8 cellular contexts compared by ENCODE assay signal in genomic region chr9:76394896-76395244, GRCh38. TPM values are rescaled to one million over a fixed set of nuclear protein-coding genes. Genes with fewer than 3 reads are reported as not detected.
DNase-seq lines count a peak whose midpoint lies in the region; ATAC-seq, FAIRE-seq and TF ChIP-seq lines count a peak whose summit lies in the region.

No MANE protein-coding gene starts in this region.

- H2AFZ ChIP-seq in OCI-LY1 (ENCODE audit: low read length): 0 out of 2 replicates have a peak overlapping the region, but pooled peaks have one; percentile 16
- peak overlapping the region; percentile 6 for H2AFZ ChIP-seq in trophoblast cell (ENCODE audit: insufficient read depth, low read length, poor library complexity)

- H4K8ac ChIP-seq in trophoblast cell (ENCODE audit: low read depth, low read length): peak overlapping the region; percentile 63

- H2AK5ac ChIP-seq in trophoblast cell (ENCODE audit: low read length): no peak overlapping the region

- peak overlapping the region; percentile 4 for H3K18ac ChIP-seq in trophoblast cell (ENCODE audit: low read length)

- ATAC-seq in GM19468 (IDR thresholded peaks at IDR 0.05; ENCODE audit: extremely low read depth, unreplicated experiment) (peak; percentile 33), HG03571 (IDR thresholded peaks at IDR 0.05; ENCODE audit: unreplicated experiment) (peak; percentile 42), Right ventricle myocardium inferior (peak; percentile 73)

- peaks cover 18% of the 10 kb centered on the region for H3K79me2 ChIP-seq in OCI-LY1 (ENCODE audit: insufficient read depth, low read length)
- H3K79me2 ChIP-seq in trophoblast cell (ENCODE audit: control insufficient read depth, insufficient read depth, low read length, poor library complexity): peaks cover 10% of the 10 kb centered on the region

- DNase-seq in D341Med (ENCODE audit: low spot score) (peak; percentile 54), Right ventricle myocardium inferior (ENCODE audit: missing footprints) (peak; percentile 67), trophoblast cell (peak; percentile 85 to 89), HTR-8/SVneo (ENCODE audit: insufficient read length, low spot score) (no peak)
- DNase-seq in activated naive CD4-positive, alpha-beta T cell treated with Interleukin-2 at 50 U/mL for 16 hours: peak; percentile 49

- intact Hi-C loops in Right ventricle myocardium inferior (cut with DNase I): no loop called here

- H3K36me3 ChIP-seq in OCI-LY1 (ENCODE audit: insufficient read depth, low read length) (peaks cover 28% of the 10 kb centered on the region), trophoblast cell (ENCODE audit: control insufficient read depth in 1 of 2, insufficient read depth in 2 of 2, low read length in 2 of 2) (peaks cover 3 to 5% of the 10 kb centered on the region in 2 experiments)

- H2BK5ac ChIP-seq in trophoblast cell (ENCODE audit: low read depth, low read length, poor library complexity): peak overlapping the region; percentile 86

- H3K9me2 ChIP-seq in OCI-LY1 (ENCODE audit: low read depth, low read length): no peaks in the 10 kb centered on the region

- H4K12ac ChIP-seq in trophoblast cell (ENCODE audit: low read depth, low read length): peak overlapping the region; percentile 74

- H3K4me3 ChIP-seq in OCI-LY1 (ENCODE audit: low read depth, low read length, poor library complexity, severe bottlenecking) (peak overlapping the region; percentile 83), trophoblast cell (ENCODE audit: low read depth, low read length) (peak overlapping the region; percentile 66)

- H3K23ac ChIP-seq in trophoblast cell (ENCODE audit: low read length): no peak overlapping the region

- no peaks in the 10 kb centered on the region for H4K20me1 ChIP-seq in OCI-LY1 (ENCODE audit: insufficient read depth, low read length)

- TF ChIP-seq CTCF in OCI-LY1 (IDR thresholded peaks at IDR 0.05; ENCODE audit: low read length): no peak

- H3K27ac ChIP-seq in OCI-LY1 (ENCODE audit: low read depth, low read length, poor library complexity, severe bottlenecking) (peak overlapping the region; percentile 78), trophoblast cell (ENCODE audit: low read depth, low read length) (peak overlapping the region; percentile 95)

- peaks cover 4% of the 10 kb centered on the region; the same call in 1 of the 2 replicates for H3K9me3 ChIP-seq in OCI-LY1 (ENCODE audit: low read length)
- no peaks in the 10 kb centered on the region for H3K9me3 ChIP-seq in trophoblast cell (ENCODE audit: insufficient read depth, low read depth, low read length)

- peak overlapping the region; percentile 60 for H2BK120ac ChIP-seq in trophoblast cell (ENCODE audit: insufficient read depth, low read length, poor library complexity)

- no peaks in the 10 kb centered on the region for H3F3A ChIP-seq in OCI-LY1 (ENCODE audit: insufficient read depth, low read length)

- H3K4ac ChIP-seq in trophoblast cell (ENCODE audit: low read depth, low read length): peak overlapping the region; percentile 11

- peak overlapping the region; percentile 78 for H3K4me2 ChIP-seq in OCI-LY1 (ENCODE audit: low read length)
- H3K4me2 ChIP-seq in trophoblast cell (ENCODE audit: low read length): peak overlapping the region; percentile 68

- H2BK12ac ChIP-seq in trophoblast cell (ENCODE audit: low read length): no peak overlapping the region

- H3K9ac ChIP-seq in OCI-LY1 (ENCODE audit: low read length) (peak overlapping the region; percentile 67), trophoblast cell (ENCODE audit: low read length) (peak overlapping the region; percentile 75)

- H3K4me1 ChIP-seq in OCI-LY1 (ENCODE audit: insufficient read depth, low read length, severe bottlenecking) (peaks cover 25% of the 10 kb centered on the region), trophoblast cell (ENCODE audit: control insufficient read depth in 1 of 2, insufficient read depth in 2 of 2, low read length in 2 of 2) (peaks cover 0 to 4% of the 10 kb centered on the region in 2 experiments)

- H3K27me3 ChIP-seq in OCI-LY1 (ENCODE audit: insufficient read depth, low read length): no peaks in the 10 kb centered on the region
- no peaks in the 10 kb centered on the region for H3K27me3 ChIP-seq in trophoblast cell (ENCODE audit: insufficient read depth, low read length)

- FAIRE-seq in HTR-8/SVneo (lab: Jason Lieb, UNC): no peak

- H4K91ac ChIP-seq in trophoblast cell (ENCODE audit: low read depth, low read length): peak overlapping the region; percentile 78

- peaks cover 17% of the 10 kb centered on the region for H3K79me1 ChIP-seq in trophoblast cell (ENCODE audit: low read length)

- H3K14ac ChIP-seq in trophoblast cell (ENCODE audit: low read length): peak overlapping the region; percentile 46

- WGBS in trophoblast cell (ENCODE audit: extremely low coverage, insufficient coverage, insufficient read length): no CpG with 5 or more reads among the region's 14 CpGs

RNA-seq across cellular contexts. Expression of gene RFK, which starts 0.6 kb away (rescaled TPM):
- total RNA-seq in Right ventricle myocardium inferior: 23.9 TPM
- 90.5 and 91.8 TPM in 2 replicates for polyA plus RNA-seq in trophoblast cell (2013)
